Comparison of ENCODE assay signal across 1 cellular context in the genomic region with DNA sequence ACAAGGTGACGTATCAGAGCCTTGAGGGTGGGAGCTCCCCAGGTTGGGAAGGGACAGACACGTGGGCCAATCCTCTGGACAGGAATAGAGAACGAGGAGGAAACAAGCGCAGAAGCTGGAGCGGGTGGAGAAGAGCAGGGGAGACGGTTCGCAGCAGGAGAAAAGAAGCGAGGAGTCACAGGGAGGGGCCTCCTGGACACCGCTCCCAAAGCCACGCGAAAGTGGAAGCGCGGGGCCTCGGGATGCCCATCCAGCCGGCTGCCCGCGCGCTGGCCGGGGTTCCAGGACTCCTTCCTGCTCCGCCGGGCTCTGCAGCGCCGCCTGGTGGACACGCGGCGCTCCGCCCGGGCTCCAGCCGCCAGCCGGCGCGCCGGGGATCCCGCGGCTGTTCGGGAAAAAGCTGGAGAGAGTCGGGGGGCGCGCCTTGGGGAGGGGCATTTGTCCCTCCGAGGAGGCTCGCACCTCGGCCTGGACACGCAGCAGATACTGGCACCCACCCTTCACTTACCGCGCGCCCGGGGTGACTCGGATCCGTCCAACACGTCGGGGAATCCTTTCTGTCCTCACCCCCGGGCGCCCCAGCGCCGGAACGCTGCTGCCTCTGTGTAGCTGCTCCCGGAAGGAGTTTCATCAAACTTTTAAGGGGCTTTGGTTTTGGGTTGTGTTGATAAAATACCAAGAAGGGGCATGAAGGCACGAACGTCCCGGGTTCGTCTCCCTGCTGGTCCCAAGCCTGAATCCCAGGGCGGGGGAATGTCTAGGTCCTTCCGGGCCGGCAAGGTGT.
TF ChIP-seq lines count a peak whose summit lies in the region.

No MANE protein-coding gene starts in this region.

TF ChIP-seq in IMR-90, 13 proteins besides CTCF, POLR2A, EP300 and RAD21:
- peak; percentile 55 for TF ChIP-seq RCOR1 (IDR thresholded peaks at IDR 0.05; ENCODE audit: insufficient replicate concordance, low read length)
- TF ChIP-seq SMC3 (IDR thresholded peaks at IDR 0.05; ENCODE audit: low read depth, low read length), result peak; percentile 57
- TF ChIP-seq, protein P1, sequence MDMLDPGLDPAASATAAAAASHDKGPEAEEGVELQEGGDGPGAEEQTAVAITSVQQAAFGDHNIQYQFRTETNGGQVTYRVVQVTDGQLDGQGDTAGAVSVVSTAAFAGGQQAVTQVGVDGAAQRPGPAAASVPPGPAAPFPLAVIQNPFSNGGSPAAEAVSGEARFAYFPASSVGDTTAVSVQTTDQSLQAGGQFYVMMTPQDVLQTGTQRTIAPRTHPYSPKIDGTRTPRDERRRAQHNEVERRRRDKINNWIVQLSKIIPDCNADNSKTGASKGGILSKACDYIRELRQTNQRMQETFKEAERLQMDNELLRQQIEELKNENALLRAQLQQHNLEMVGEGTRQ (IDR thresholded peaks at IDR 0.05; ENCODE audit: low read depth, low read length), result no peak
